23 cellular contexts compared by ENCODE assay signal in the genomic region with DNA sequence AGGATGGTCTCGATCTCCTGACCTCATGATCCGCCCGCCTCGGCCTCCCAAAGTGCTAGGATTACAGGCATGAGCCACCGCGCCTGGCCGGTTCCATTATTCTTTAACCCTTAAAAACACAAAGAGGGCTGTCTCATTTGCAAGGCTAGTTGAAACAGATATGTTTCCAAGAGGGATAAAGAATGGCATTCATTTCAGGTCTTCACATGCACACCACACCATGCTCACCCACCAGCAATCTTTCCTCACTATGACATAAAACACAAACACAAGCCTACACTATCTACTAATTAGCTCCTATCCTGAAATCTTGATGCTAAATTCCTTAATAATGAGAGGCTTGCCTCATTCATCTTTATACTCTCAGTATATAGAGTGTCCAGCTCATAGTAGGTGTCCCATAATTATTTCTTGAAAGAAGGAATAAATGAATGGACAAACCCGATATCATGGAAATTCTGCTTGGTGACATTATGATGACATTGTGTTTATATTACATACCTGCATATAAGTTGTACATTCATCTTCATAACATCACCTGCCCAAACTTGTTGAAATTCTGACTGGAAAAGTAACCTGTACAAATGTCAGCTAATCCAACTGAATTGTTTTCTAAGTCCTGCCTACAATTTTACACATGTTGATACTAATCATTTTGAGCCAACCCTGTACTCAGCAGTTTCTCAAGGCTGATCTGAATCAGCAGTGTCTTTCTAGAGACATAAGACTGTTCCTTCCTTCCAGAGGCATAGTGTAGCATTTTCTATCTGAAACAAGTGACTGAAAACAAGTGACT.
"Had no signal": no experiment of that assay in that cellular context is flagged by ENCODE, and none has a peak within 500 bp of the region (broad histone marks: within the 10 kb centered on the region; RNA-seq: fewer than 3 reads in every experiment).

No MANE protein-coding gene starts in this region.

- ATAC-seq: effector memory CD8-positive, alpha-beta T cell; left cardiac atrium; left lung; naive thymus-derived CD4-positive, alpha-beta T cell; psoas muscle; right cardiac atrium; stimulated activated memory B cell treated with anti-CD40 and anti-IgM and Interleukin-4, amounts not matched to agents 10 μg/mL and 1 μg/mL and 100 μg/mL, for 72 hours; stimulated activated naive CD8-positive, alpha-beta T cell treated with anti-CD3 and anti-CD28 coated beads, Interleukin-15, Interleukin-2, amounts not matched to agents 100 U/mL and 50 U/mL, for 24 hours had no signal

- H3K27me3 Mint-ChIP-seq: effector memory CD8-positive, alpha-beta T cell; naive thymus-derived CD4-positive, alpha-beta T cell; stimulated activated memory B cell treated with anti-CD40 and anti-IgM and Interleukin-4, amounts not matched to agents 10 μg/mL and 1 μg/mL and 100 μg/mL, for 72 hours; type B pancreatic cell had no signal

- DNase-seq: cortex of kidney; effector memory CD8-positive, alpha-beta T cell; foreskin melanocyte; hypothalamus; left cardiac atrium; left lung; mesendoderm; midbrain; naive thymus-derived CD4-positive, alpha-beta T cell; psoas muscle; right cardiac atrium; sigmoid colon; stimulated activated CD4-positive, alpha-beta T cell treated with anti-CD3 and anti-CD28 coated beads, Interleukin-4, amount 100 ng/mL, for 4 hours; stimulated activated naive CD8-positive, alpha-beta T cell treated with anti-CD3 and anti-CD28 coated beads, Interleukin-15, Interleukin-2, amounts not matched to agents 100 U/mL and 50 U/mL, for 24 hours; substantia nigra; testis; tibial artery had no signal

- H3K27me3 ChIP-seq: esophagus muscularis mucosa, left lung, neural progenitor cell, sigmoid colon, testis, tibial artery had no signal

- H3K4me1 Mint-ChIP-seq: naive thymus-derived CD4-positive, alpha-beta T cell; stimulated activated memory B cell treated with anti-CD40 and anti-IgM and Interleukin-4, amounts not matched to agents 10 μg/mL and 1 μg/mL and 100 μg/mL, for 72 hours had no signal

- H3K36me3 ChIP-seq: esophagus muscularis mucosa, left lung, neural progenitor cell, sigmoid colon, tibial artery had no signal

- H3K9me3 Mint-ChIP-seq: nephron; neural progenitor cell; stimulated activated memory B cell treated with anti-CD40 and anti-IgM and Interleukin-4, amounts not matched to agents 10 μg/mL and 1 μg/mL and 100 μg/mL, for 72 hours; type B pancreatic cell had no signal

- H3K27ac Mint-ChIP-seq: effector memory CD8-positive, alpha-beta T cell; naive thymus-derived CD4-positive, alpha-beta T cell; neural progenitor cell; stimulated activated memory B cell treated with anti-CD40 and anti-IgM and Interleukin-4, amounts not matched to agents 10 μg/mL and 1 μg/mL and 100 μg/mL, for 72 hours; type B pancreatic cell had no signal

- H3K4me2 ChIP-seq: neural progenitor cell had no signal

- H3K4me3 ChIP-seq: esophagus muscularis mucosa, left lung, neural progenitor cell, psoas muscle, sigmoid colon, testis, tibial artery had no signal

- H3K4me3 Mint-ChIP-seq: effector memory CD8-positive, alpha-beta T cell; naive thymus-derived CD4-positive, alpha-beta T cell; nephron; neural progenitor cell; stimulated activated memory B cell treated with anti-CD40 and anti-IgM and Interleukin-4, amounts not matched to agents 10 μg/mL and 1 μg/mL and 100 μg/mL, for 72 hours; type B pancreatic cell had no signal

- H3K36me3 Mint-ChIP-seq: naive thymus-derived CD4-positive, alpha-beta T cell; neural progenitor cell; stimulated activated memory B cell treated with anti-CD40 and anti-IgM and Interleukin-4, amounts not matched to agents 10 μg/mL and 1 μg/mL and 100 μg/mL, for 72 hours; type B pancreatic cell had no signal

- H3K9me3 ChIP-seq: esophagus muscularis mucosa, left lung, psoas muscle, sigmoid colon, testis, tibial artery had no signal

- H3K4me1 ChIP-seq: esophagus muscularis mucosa, left lung, neural progenitor cell, psoas muscle, sigmoid colon, testis, tibial artery had no signal

- FAIRE-seq: endometrium had no signal

- H3K27ac ChIP-seq: esophagus muscularis mucosa, left lung, neural progenitor cell, psoas muscle, sigmoid colon, testis, tibial artery had no signal
